Comparison of ENCODE assay signal across 20 cellular contexts in the genomic region with DNA sequence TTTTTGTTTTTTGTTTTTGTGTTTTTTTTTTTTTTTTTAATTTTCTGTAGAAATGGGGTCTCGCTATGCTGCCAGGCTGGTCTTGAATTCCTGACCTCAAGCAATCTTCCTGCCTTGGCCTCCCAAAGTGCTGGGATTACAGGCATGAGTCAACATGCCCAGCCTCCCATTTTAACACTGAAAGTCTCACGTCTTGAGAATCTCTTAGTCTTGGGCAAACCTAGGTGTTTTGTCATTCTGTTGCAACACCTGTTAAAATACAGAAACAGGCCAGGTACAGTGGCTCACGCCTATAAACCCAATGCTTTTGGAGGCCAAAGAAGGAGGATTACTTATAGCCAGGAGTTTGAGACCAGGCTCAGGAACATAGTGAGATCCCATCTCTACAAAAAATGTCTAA.
"Had no signal": no experiment of that assay in that cellular context is flagged by ENCODE, and none has a peak within 500 bp of the region (broad histone marks: within the 10 kb centered on the region; RNA-seq: fewer than 3 reads in every experiment).

No MANE protein-coding gene starts in this region.

- H3K27ac ChIP-seq: colonic mucosa, esophagus muscularis mucosa, foreskin keratinocyte, gastroesophageal sphincter, heart right ventricle, left lung, lower lobe of right lung had no signal

- DNase-seq: colonic mucosa; cortex of kidney; effector CD4-positive, alpha-beta T cell; effector memory CD4-positive, alpha-beta T cell; heart right ventricle; hippocampal formation; left cardiac atrium; left lung; left ventricle myocardium superior; lower lobe of right lung; mesendoderm; midbrain; naive thymus-derived CD4-positive, alpha-beta T cell had no signal

- H3K4me3 ChIP-seq: colonic mucosa, esophagus muscularis mucosa, gastroesophageal sphincter, heart right ventricle, left lung, lower lobe of right lung had no signal

- H3K27me3 ChIP-seq: colonic mucosa, esophagus muscularis mucosa, foreskin keratinocyte, gastroesophageal sphincter, heart right ventricle, left lung had no signal

- ATAC-seq: foreskin keratinocyte; gastroesophageal sphincter; heart right ventricle; left cardiac atrium; left lung; left ventricle myocardium superior; lower lobe of right lung; naive thymus-derived CD4-positive, alpha-beta T cell had no signal

- H3K36me3 ChIP-seq: colonic mucosa, esophagus muscularis mucosa, gastroesophageal sphincter, heart right ventricle, left lung, lower lobe of right lung had no signal

- FAIRE-seq: endothelial cell of umbilical vein, frontal cortex, islet of Langerhans, keratinocyte had no signal

- H3K4me1 ChIP-seq: colonic mucosa, esophagus muscularis mucosa, foreskin keratinocyte, gastroesophageal sphincter, heart right ventricle, left lung, lower lobe of right lung had no signal

- H3K9me3 ChIP-seq: colonic mucosa, esophagus muscularis mucosa, gastroesophageal sphincter, heart right ventricle, left lung, lower lobe of right lung had no signal
